14 cellular contexts compared by ENCODE assay signal in the genomic region with DNA sequence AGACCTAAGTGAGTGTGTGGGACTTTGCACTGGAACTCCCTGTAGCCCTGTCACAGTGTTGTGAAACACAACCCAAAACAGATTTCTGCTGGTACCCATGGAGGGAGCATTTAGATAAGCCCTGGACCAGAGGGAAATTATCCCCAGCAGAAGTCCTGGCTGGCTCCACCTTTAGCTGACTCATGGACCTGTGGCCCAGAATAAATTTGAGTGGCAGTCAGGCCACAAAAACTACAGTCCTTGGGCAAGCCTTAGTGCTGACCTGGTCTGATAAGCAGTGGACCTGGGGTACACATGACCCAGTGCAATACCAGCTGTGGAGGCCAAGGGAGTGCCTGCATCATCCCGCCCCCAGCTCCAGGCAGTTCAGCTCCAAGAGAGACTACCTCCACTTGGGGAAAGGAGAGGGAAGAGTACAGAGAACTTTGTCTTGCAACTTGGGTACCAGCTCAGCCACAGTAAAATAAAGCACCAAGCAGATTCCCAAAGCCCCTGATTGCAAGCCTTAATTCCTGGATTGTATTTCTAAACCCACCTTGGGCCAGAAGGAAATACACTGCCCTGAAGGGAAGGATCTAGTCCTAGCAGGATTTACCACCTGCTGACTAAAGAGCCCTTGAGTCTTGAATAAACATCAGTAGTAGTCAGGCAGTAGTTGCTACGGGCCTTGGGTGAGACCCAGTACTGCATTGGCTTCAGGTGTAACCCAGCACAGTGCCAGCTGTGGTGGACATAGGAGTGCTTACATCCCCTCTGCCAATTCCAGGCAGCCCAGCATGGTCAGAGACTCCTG.
DNase-seq lines count a peak whose midpoint lies in the region; ATAC-seq, FAIRE-seq and TF ChIP-seq lines count a peak whose summit lies in the region.
"Had no signal": no experiment of that assay in that cellular context is flagged by ENCODE, and none has a peak within 500 bp of the region (broad histone marks: within the 10 kb centered on the region; RNA-seq: fewer than 3 reads in every experiment).

No MANE protein-coding gene starts in this region.

- H3K36me3 ChIP-seq in pancreas: no peaks in the 10 kb centered on the region
- H3K36me3 ChIP-seq: cardiac muscle cell had no signal

- intact Hi-C loops in pancreas (cut with DNase I): no loop called here

- 73 to 79% methylated on average over 2 of the region's 2 CpGs for WGBS in pancreas, 2 donors

- no peak for TF ChIP-seq POLR2A in H54 (IDR thresholded peaks at IDR 0.05; ENCODE audit: low read depth, low read length)

- no peaks in the 10 kb centered on the region for H3K9me3 ChIP-seq in pancreas

- no peak overlapping the region for H3K4me3 ChIP-seq in coronary artery
- no peak overlapping the region for H3K4me3 ChIP-seq in pancreas
- H3K4me3 ChIP-seq: cardiac muscle cell had no signal

- H3K27ac ChIP-seq in coronary artery (peak overlapping the region; percentile 35 to 48), pancreas (no peak overlapping the region)
- H3K27ac ChIP-seq: cardiac muscle cell had no signal

- peaks cover 0 to 8% (median 3%) of the 10 kb centered on the region in 3 donors for H3K4me1 ChIP-seq in pancreas

- DNase-seq in H54 (ENCODE audit: insufficient read length, low spot score) (no peak), NCI-H345 treated with DMSO at 0.1 percent for 48 hours (lab: John Stamatoyannopoulos, UW; ENCODE audit: unreplicated experiment) (peak; percentile 30), coronary artery (ENCODE audit: low spot score) (no peak), pancreas (peak in 4 of 6 donors; percentile 30 to 54 (median 31)), cerebellar cortex (ENCODE audit: low spot score) (no peak), OCI-M2 (lab: John Stamatoyannopoulos, UW; ENCODE audit: unreplicated experiment) (no peak)
- DNase-seq: activated CD8-positive, alpha-beta memory T cell treated with anti-CD3 and anti-CD28 coated beads for 24 hours; activated naive CD4-positive, alpha-beta T cell treated with Interleukin-2 at 50 U/mL for 16 hours; NCI-H1694 treated with DMSO at 0.1 percent for 48 hours had no signal

- peak; percentile 55 to 93 (median 80) for ATAC-seq in pancreas
- ATAC-seq in HG03196 (IDR thresholded peaks at IDR 0.05; ENCODE audit: unreplicated experiment): no peak
- ATAC-seq in HG02884 (IDR thresholded peaks at IDR 0.05; ENCODE audit: unreplicated experiment): no peak
- ATAC-seq: HCT116 had no signal

- peak; percentile 83 for FAIRE-seq in H54 (lab: Jason Lieb, UNC)
- FAIRE-seq in pancreas (lab: Jason Lieb, UNC): no peak
- FAIRE-seq: endothelial cell of umbilical vein had no signal

- H3K27me3 ChIP-seq in pancreas: no peaks in the 10 kb centered on the region
- H3K27me3 ChIP-seq: cardiac muscle cell had no signal

- TF ChIP-seq CTCF in coronary artery (IDR thresholded peaks at IDR 0.05) (no peak), pancreas (IDR thresholded peaks at IDR 0.05) (no peak)

Comparison
In these comparisons a context has a peak if more than half of its experiments do, and no peak if none do; other contexts are left out.
1. DNase-seq: peak in NCI-H345 treated with DMSO at 0.1 percent for 48 hours (single experiment) and pancreas (4 of 6); none in H54 (single experiment), coronary artery (single experiment), cerebellar cortex (single experiment) and OCI-M2 (single experiment).
2. H3K27ac ChIP-seq: peak in coronary artery (2 of 2); none in pancreas (0 of 4).
3. ATAC-seq: peak in pancreas (4 of 4); none in HG03196 (single experiment) and HG02884 (single experiment).